18 cellular contexts compared by ENCODE assay signal in genomic region chr16:472199-472504, GRCh38. TPM values are rescaled to one million over a fixed set of nuclear protein-coding genes. Genes with fewer than 3 reads are reported as not detected.
A peak's percentile ranks its signal among the peaks of the same experiment; 100 is the strongest.
DNase-seq lines count a peak whose midpoint lies in the region; ATAC-seq and TF ChIP-seq lines count a peak whose summit lies in the region.
"Had no signal": no experiment of that assay in that cellular context is flagged by ENCODE, and none has a peak within 500 bp of the region (broad histone marks: within the 10 kb centered on the region; RNA-seq: fewer than 3 reads in every experiment).

No MANE protein-coding gene starts in this region.

- CTCF ChIA-PET in A673 (lab: Charles Lee) = no interaction called here

- H4K8ac ChIP-seq in trophoblast cell (ENCODE audit: low read depth, low read length) = no peak overlapping the region

- H3K79me2 ChIP-seq in trophoblast cell (ENCODE audit: control insufficient read depth, insufficient read depth, low read length, poor library complexity) = no peaks in the 10 kb centered on the region

- H3K79me1 ChIP-seq in trophoblast cell (ENCODE audit: low read length) = no peaks in the 10 kb centered on the region

- H3K27me3 ChIP-seq in A673 (replicated peaks; ENCODE audit: insufficient read depth, low read depth, low read length, poor library complexity) (no peaks in the 10 kb centered on the region), gastroesophageal sphincter (no peaks in the 10 kb centered on the region), trophoblast cell (ENCODE audit: insufficient read depth, low read length) (no peaks in the 10 kb centered on the region)
- H3K27me3 ChIP-seq: BLaER1 treated with 17β-estradiol and CSF1 and Interleukin-3, amounts not matched to agents 10 nM and 100 nM had no signal

- no peak overlapping the region for H4K91ac ChIP-seq in trophoblast cell (ENCODE audit: low read depth, low read length)

- DNase-seq in A673 (ENCODE audit: low spot score) (no peak), trophoblast cell (no peak)
- no peak for DNase-seq in activated CD4-positive, alpha-beta T cell treated with anti-CD3 and anti-CD28 coated beads for 1 hour
- DNase-seq: DMS 273 treated with DMSO at 0.1 percent for 48 hours, GOT3, NCI-H1417, NCI-H1930, NCI-H2171, NCI-H748 treated with DMSO at 0.1 percent for 48 hours, Right ventricle myocardium superior had no signal

- no peak for TF ChIP-seq POLR2A in gastroesophageal sphincter (IDR thresholded peaks at IDR 0.05)

- H3K27ac ChIP-seq in A673 (ENCODE audit: low read depth, low read length, poor library complexity, severe bottlenecking) = peak overlapping the region; percentile 41
- peak overlapping the region; percentile 89 for H3K27ac ChIP-seq in angular gyrus (ENCODE audit: low read depth, low read length)
- peak overlapping the region in 3 of 4 donors; percentile 53 to 66 (median 64) for H3K27ac ChIP-seq in gastroesophageal sphincter
- H3K27ac ChIP-seq in trophoblast cell (ENCODE audit: low read depth, low read length) = no peak overlapping the region
- H3K27ac ChIP-seq: BLaER1 treated with 17β-estradiol and CSF1 and Interleukin-3, amounts not matched to agents 10 nM and 100 nM had no signal

- BruUV-seq in A673 (replicated peaks; lab: Mats Ljungman, UMichigan) = no TSS peak

- intact Hi-C loops in A673 (cut with micrococcal nuclease; ENCODE audit: unreplicated experiment) = no loop called here

- H4K12ac ChIP-seq in trophoblast cell (ENCODE audit: low read depth, low read length) = no peak overlapping the region

- TF ChIP-seq CTCF in A673 (conservative IDR thresholded peaks at IDR 0.05; ENCODE audit: low read depth, low read length) (no peak), gastroesophageal sphincter (IDR thresholded peaks at IDR 0.05) (no peak)

- H2AK5ac ChIP-seq in trophoblast cell (ENCODE audit: low read length) = no peak overlapping the region

- H2AFZ ChIP-seq in trophoblast cell (ENCODE audit: insufficient read depth, low read length, poor library complexity) = no peak overlapping the region

- no peak overlapping the region for H3K23ac ChIP-seq in trophoblast cell (ENCODE audit: low read length)

- WGBS in gastroesophageal sphincter (ENCODE audit: low coverage in 1 of 2), 2 donors = no CpG with 5 or more reads among the region's 9 CpGs
- WGBS in trophoblast cell (ENCODE audit: extremely low coverage, insufficient coverage, insufficient read length) = no CpG with 5 or more reads among the region's 9 CpGs

- no peak overlapping the region for H2BK12ac ChIP-seq in trophoblast cell (ENCODE audit: low read length)

- ATAC-seq in gastroesophageal sphincter = no peak
- no peak for ATAC-seq in GM18861 (IDR thresholded peaks at IDR 0.05; ENCODE audit: unreplicated experiment)
- no peak for ATAC-seq in HG02884 (IDR thresholded peaks at IDR 0.05; ENCODE audit: unreplicated experiment)
- no peak for ATAC-seq in GM21737 (IDR thresholded peaks at IDR 0.05; ENCODE audit: unreplicated experiment)
- ATAC-seq: Panc1 had no signal

- H3K9me3 ChIP-seq in A673 (ENCODE audit: low read depth, low read length, poor library complexity, severe bottlenecking) = no peaks in the 10 kb centered on the region
- H3K9me3 ChIP-seq in gastroesophageal sphincter = no peaks in the 10 kb centered on the region
- H3K9me3 ChIP-seq in trophoblast cell (ENCODE audit: insufficient read depth, low read depth, low read length) = no peaks in the 10 kb centered on the region
- H3K9me3 ChIP-seq: BLaER1 treated with 17β-estradiol and CSF1 and Interleukin-3, amounts not matched to agents 10 nM and 100 nM; SK-N-SH had no signal

- H3K4me3 ChIP-seq in A673 (ENCODE audit: low read depth, low read length, poor library complexity, severe bottlenecking) = no peak overlapping the region
- H3K4me3 ChIP-seq in gastroesophageal sphincter = no peak overlapping the region
- H3K4me3 ChIP-seq in trophoblast cell (ENCODE audit: low read depth, low read length) = peak overlapping the region; percentile 41
- H3K4me3 ChIP-seq: BLaER1 treated with 17β-estradiol and CSF1 and Interleukin-3, amounts not matched to agents 10 nM and 100 nM had no signal

- no peak overlapping the region for H2BK5ac ChIP-seq in trophoblast cell (ENCODE audit: low read depth, low read length, poor library complexity)

- H3K4me1 ChIP-seq in A673 (ENCODE audit: insufficient read depth, low read length, poor library complexity, severe bottlenecking) (peaks cover 19% of the 10 kb centered on the region), gastroesophageal sphincter (peaks cover 0 to 22% (median 3%) of the 10 kb centered on the region in 3 donors), trophoblast cell (ENCODE audit: control insufficient read depth in 1 of 2, insufficient read depth in 2 of 2, low read length in 2 of 2) (peaks cover under 1 to 5% of the 10 kb centered on the region in 2 experiments)

- no peak overlapping the region for H3K18ac ChIP-seq in trophoblast cell (ENCODE audit: low read length)

- H3K14ac ChIP-seq in trophoblast cell (ENCODE audit: low read length) = no peak overlapping the region

- no peak overlapping the region for H2BK120ac ChIP-seq in trophoblast cell (ENCODE audit: insufficient read depth, low read length, poor library complexity)

- no peak overlapping the region for H3K9ac ChIP-seq in trophoblast cell (ENCODE audit: low read length)
- H3K9ac ChIP-seq: BLaER1 treated with 17β-estradiol and CSF1 and Interleukin-3, amounts not matched to agents 10 nM and 100 nM; SK-N-SH had no signal

- TF ChIP-seq EP300 in gastroesophageal sphincter (IDR thresholded peaks at IDR 0.05) = no peak

- no peaks in the 10 kb centered on the region for H3K36me3 ChIP-seq in A673 (ENCODE audit: insufficient read depth, low read length, poor library complexity, severe bottlenecking)
- H3K36me3 ChIP-seq in gastroesophageal sphincter = peaks cover 0 to 38% of the 10 kb centered on the region in 2 donors
- H3K36me3 ChIP-seq in trophoblast cell (ENCODE audit: control insufficient read depth in 1 of 2, insufficient read depth in 2 of 2, low read length in 2 of 2) = peaks cover 11 to 12% of the 10 kb centered on the region in 2 experiments

- POLR2A ChIA-PET in A673 (lab: Charles Lee; ENCODE audit: low non-redundant PET) = no interaction called here

- H3K4ac ChIP-seq in trophoblast cell (ENCODE audit: low read depth, low read length) = no peak overlapping the region

- H3K4me2 ChIP-seq in trophoblast cell (ENCODE audit: low read length) = no peak overlapping the region
- H3K4me2 ChIP-seq: BLaER1 treated with 17β-estradiol and CSF1 and Interleukin-3, amounts not matched to agents 10 nM and 100 nM; SK-N-SH had no signal

RNA-seq across cellular contexts. Expression of gene RAB11FIP3, which starts 46.7 kb away (rescaled TPM):
- total RNA-seq in A673 (2021) (44.8 and 44.9 TPM in 2 replicates), gastroesophageal sphincter (10 to 100 TPM; 47.4 to 88.9 (median 58.6) TPM)
- 13.6 and 14.0 TPM in 2 replicates for polyA plus RNA-seq in trophoblast cell (2013)

RNA-seq across cellular contexts. Expression of gene CAPN15, which starts 55.4 kb away (rescaled TPM):
- 77.7 and 91.2 TPM in 2 replicates for total RNA-seq in A673 (2021)
- 10 to 100 TPM; 21.8 to 42.7 (median 29.2) TPM for total RNA-seq in gastroesophageal sphincter
- polyA plus RNA-seq in trophoblast cell (2013) = 22.8 and 23.9 TPM in 2 replicates
